17 cellular contexts compared by ENCODE assay signal in genomic region chr12:90085491-90086274, GRCh38.
DNase-seq lines count a peak whose midpoint lies in the region; ATAC-seq, FAIRE-seq and TF ChIP-seq lines count a peak whose summit lies in the region.
"Had no signal": no experiment of that assay in that cellular context is flagged by ENCODE, and none has a peak within 500 bp of the region (broad histone marks: within the 10 kb centered on the region; RNA-seq: fewer than 3 reads in every experiment).

No MANE protein-coding gene starts in this region.

- POLR2A ChIA-PET in H1 (lab: Charles Lee; ENCODE audit: partially characterized antibody): no interaction called here

- no peak overlapping the region for H2BK15ac ChIP-seq in H1 (ENCODE audit: low read length)

- H4K8ac ChIP-seq in H1 (ENCODE audit: extremely low read depth, insufficient read depth, low read length): no peak overlapping the region

- H3K27ac Mint-ChIP-seq in neural progenitor cell: peak overlapping the region; percentile 87

- no peak for TF ChIP-seq EP300 in H1 (IDR thresholded peaks at IDR 0.05; ENCODE audit: borderline replicate concordance in 1 of 2, low read depth in 2 of 2, low read length in 2 of 2)

- H3K27me3 Mint-ChIP-seq in neural progenitor cell (ENCODE audit: insufficient read depth, low read depth): peaks cover 8% of the 10 kb centered on the region

- H3K9me3 Mint-ChIP-seq in neural progenitor cell: peaks cover 11% of the 10 kb centered on the region

- H3K9me3 ChIP-seq in H1 (ENCODE audit: insufficient read depth in 2 of 2, low read depth in 1 of 2, low read length in 1 of 2) (no peaks in the 10 kb centered on the region), neural progenitor cell (ENCODE audit: low read depth) (no peaks in the 10 kb centered on the region), pancreas (no peaks in the 10 kb centered on the region)

- no peak overlapping the region for H3K18ac ChIP-seq in H1 (ENCODE audit: extremely low read depth, low read length)

- 0 out of 2 replicates have a peak overlapping the region, but pooled peaks have one; percentile 19 for H2AFZ ChIP-seq in H1 (ENCODE audit: low read length)
- peak overlapping the region; percentile 58 for H2AFZ ChIP-seq in neural progenitor cell (replicated peaks)

- no peak overlapping the region for H3K4ac ChIP-seq in H1 (replicated peaks; ENCODE audit: insufficient read length, low read depth, low read length)

- H3K14ac ChIP-seq in H1 (ENCODE audit: insufficient read length): peak overlapping the region; percentile 85

- H3K9ac ChIP-seq in H1 (replicated peaks in 1 of 4; ENCODE audit: extremely low read depth in 1 of 4, low read depth in 3 of 4, low read length in 3 of 4) (no peak overlapping the region), neural progenitor cell (no peak overlapping the region)

- DNase-seq in NCI-H82 (lab: John Stamatoyannopoulos, UW) (peak; percentile 42), NCI-H82 treated with DMSO at 0.1 percent for 48 hours (lab: John Stamatoyannopoulos, UW; ENCODE audit: unreplicated experiment) (no peak), NCI-H524 (lab: John Stamatoyannopoulos, UW) (peak; percentile 23 to 73), H1 (ENCODE audit: low read depth in 1 of 2, low spot score in 2 of 2) (no peak), neural progenitor cell (ENCODE audit: low spot score) (peak; percentile 19), pancreas (no peak), hypothalamus (lab: John Stamatoyannopoulos, UW) (no peak)
- DNase-seq: ACHN; activated CD4-positive, alpha-beta T cell treated with anti-CD3 and anti-CD28 coated beads for 1 hour; activated effector memory CD4-positive, alpha-beta T cell treated with anti-CD3 and anti-CD28 coated beads, Interleukin-2, amount 50 U/mL, for 16 hours; Calu3; KG1; NCI-H1694 treated with DMSO at 0.1 percent for 48 hours; SW 1271 had no signal

- no peaks in the 10 kb centered on the region for H3K23me2 ChIP-seq in H1 (ENCODE audit: low read depth, low read length)

- no peaks in the 10 kb centered on the region for H3K79me1 ChIP-seq in H1 (ENCODE audit: low read depth, low read length)

- H3K36me3 ChIP-seq in H1 (ENCODE audit: control insufficient read depth in 2 of 4, insufficient read depth in 4 of 4, low read length in 3 of 4) (no peaks in the 10 kb centered on the region), neural progenitor cell (no peaks in the 10 kb centered on the region), pancreas (no peaks in the 10 kb centered on the region)
- H3K36me3 ChIP-seq: cardiac muscle cell had no signal

- H4K20me1 ChIP-seq in H1 (replicated peaks in 1 of 2; ENCODE audit: control insufficient read depth in 1 of 2, insufficient read depth in 2 of 2, low read length in 2 of 2) (no peaks in the 10 kb centered on the region), neural progenitor cell (ENCODE audit: low read depth) (no peaks in the 10 kb centered on the region)

- intact Hi-C loops in pancreas (cut with DNase I): no loop called here

- no peak overlapping the region for H3K56ac ChIP-seq in H1 (replicated peaks; ENCODE audit: insufficient read length, low read depth, low read length)

- ATAC-seq in GM21390 (IDR thresholded peaks at IDR 0.05; ENCODE audit: unreplicated experiment) (no peak), pancreas (no peak)

- WGBS in H1 (ENCODE audit: extremely low coverage in 1 of 2, insufficient coverage in 1 of 2, insufficient read length in 1 of 2, insufficient replicate concordance in 2 of 2, low coverage in 1 of 2, low lambda C conversion rate in 2 of 2, missing lambda C conversion rate in 1 of 2), 2 experiments: 95% methylated on average over 3 of the region's 3 CpGs; no CpG with 5 or more reads in 1 of the 2 experiments
- WGBS in pancreas, 2 donors: 53 to 54% methylated on average over 3 of the region's 3 CpGs

- H3K36me3 Mint-ChIP-seq in neural progenitor cell: no peaks in the 10 kb centered on the region

- no peak overlapping the region for H3K23ac ChIP-seq in H1 (ENCODE audit: insufficient read length)

- H3K4me1 ChIP-seq in H1 (replicated peaks in 1 of 4; ENCODE audit: control insufficient read depth in 3 of 4, insufficient read depth in 4 of 4, low read length in 3 of 4): no peaks in the 10 kb centered on the region
- peaks cover 44% of the 10 kb centered on the region for H3K4me1 ChIP-seq in neural progenitor cell
- H3K4me1 ChIP-seq in pancreas: no peaks in the 10 kb centered on the region

- H3K4me1 Mint-ChIP-seq in neural progenitor cell: peaks cover 52% of the 10 kb centered on the region

- H2AK5ac ChIP-seq in H1 (ENCODE audit: low read depth, low read length): no peak overlapping the region

- CTCF ChIA-PET in H1 (lab: Charles Lee; ENCODE audit: partially characterized antibody): interaction anchor here (0.6 to 2.5 kb wide), 2 partner anchors 18 to 66 kb away, joined by 3 to 12 read pairs; no protein-coding TSS in a partner anchor

- no peak overlapping the region for H2BK20ac ChIP-seq in H1 (ENCODE audit: low read length)

- no peak overlapping the region for H2BK12ac ChIP-seq in H1 (ENCODE audit: low read depth, low read length)

- H3K4me2 ChIP-seq in H1 (ENCODE audit: insufficient read depth in 1 of 2, low read depth in 2 of 2, low read length in 2 of 2) (no peak overlapping the region), neural progenitor cell (peak overlapping the region; percentile 50)

- no peak for FAIRE-seq in H1 (lab: Jason Lieb, UNC)
- FAIRE-seq in pancreas (lab: Jason Lieb, UNC): no peak
- FAIRE-seq: endothelial cell of umbilical vein had no signal

- peaks cover 19% of the 10 kb centered on the region for H3F3A ChIP-seq in neural progenitor cell (ENCODE audit: low read depth)

- TF ChIP-seq POLR2A in H1 (IDR thresholded peaks at IDR 0.05; ENCODE audit: control extremely low read depth in 1 of 2, low read depth in 2 of 2, low read length in 2 of 2): no peak

- H3K27ac ChIP-seq in H1 (ENCODE audit: low read depth, low read length) (no peak overlapping the region), neural progenitor cell (peak overlapping the region; percentile 40), pancreas (no peak overlapping the region)
- H3K27ac ChIP-seq: cardiac muscle cell had no signal

- H3K4me3 ChIP-seq in H1 (ENCODE audit: extremely low read depth in 1 of 4, insufficient read depth in 2 of 4, low read depth in 3 of 4, low read length in 4 of 4) (no peak overlapping the region), neural progenitor cell (no peak overlapping the region), pancreas (no peak overlapping the region)
- H3K4me3 ChIP-seq: cardiac muscle cell had no signal

- H3K79me2 ChIP-seq in H1 (ENCODE audit: control insufficient read depth in 1 of 2, insufficient read depth in 2 of 2, low read length in 2 of 2) (no peaks in the 10 kb centered on the region), neural progenitor cell (ENCODE audit: low read depth) (no peaks in the 10 kb centered on the region)

- H3K27me3 ChIP-seq in H1 (replicated peaks in 1 of 4; ENCODE audit: control insufficient read depth in 3 of 4, extremely low read depth in 1 of 4, insufficient read depth in 3 of 4, low read length in 3 of 4): no peaks in the 10 kb centered on the region
- H3K27me3 ChIP-seq in neural progenitor cell: no peaks in the 10 kb centered on the region
- no peaks in the 10 kb centered on the region for H3K27me3 ChIP-seq in pancreas

- no peak overlapping the region for H2BK5ac ChIP-seq in H1 (ENCODE audit: low read depth, low read length)

- H3K4me3 Mint-ChIP-seq in neural progenitor cell: peak overlapping the region; percentile 41

- no peak for TF ChIP-seq RAD21 in H1 (IDR thresholded peaks at IDR 0.05 in 1 of 2, conservative IDR thresholded peaks at IDR 0.05 in 1 of 2; ENCODE audit: low read depth in 2 of 2, low read length in 2 of 2)

- H2BK120ac ChIP-seq in H1 (replicated peaks; ENCODE audit: low read depth, low read length): no peak overlapping the region

- H4K5ac ChIP-seq in H1 (ENCODE audit: insufficient read length, low read depth, low read length): no peak overlapping the region

- TF ChIP-seq CTCF in H1 (IDR thresholded peaks at IDR 0.05; ENCODE audit: control extremely low read depth in 1 of 3, insufficient read depth in 1 of 3, low read depth in 1 of 3, low read length in 3 of 3) (no peak), neural progenitor cell (IDR thresholded peaks at IDR 0.05) (no peak), pancreas (IDR thresholded peaks at IDR 0.05) (no peak)

- H4K91ac ChIP-seq in H1 (replicated peaks; ENCODE audit: insufficient read length, low read length): no peak overlapping the region

TF ChIP-seq in H1, 55 proteins besides CTCF, POLR2A, EP300 and RAD21 (continues in another document):
- TF ChIP-seq KDM1A (IDR thresholded peaks at IDR 0.05; ENCODE audit: borderline replicate concordance, low read length): no peak
- TF ChIP-seq CBX5 (IDR thresholded peaks at IDR 0.05; ENCODE audit: low read depth, low read length): no peak
- TF ChIP-seq CEBPB (IDR thresholded peaks at IDR 0.05; ENCODE audit: low read depth, low read length): no peak
- no peak for TF ChIP-seq KDM4A (IDR thresholded peaks at IDR 0.05; ENCODE audit: low read depth, low read length, severe bottlenecking)
- no peak for TF ChIP-seq RFX5 (IDR thresholded peaks at IDR 0.05; ENCODE audit: borderline replicate concordance, low read depth, low read length)
- no peak for TF ChIP-seq MAFK (IDR thresholded peaks at IDR 0.05; ENCODE audit: low read depth, low read length)
- no peak for TF ChIP-seq MAX (IDR thresholded peaks at IDR 0.05)
- TF ChIP-seq NANOG (IDR thresholded peaks at IDR 0.05; ENCODE audit: insufficient read depth, low read depth, low read length, poor library complexity, severe bottlenecking): no peak

Comparison
In these comparisons a context has a peak if more than half of its experiments do, and no peak if none do; other contexts are left out.
1. DNase-seq: peak in NCI-H82 (single experiment), NCI-H524 (2 of 2) and neural progenitor cell (single experiment); none in NCI-H82 treated with DMSO at 0.1 percent for 48 hours (single experiment), H1 (0 of 2), pancreas (0 of 6) and hypothalamus (0 of 51).